8 cellular contexts compared by ENCODE assay signal in genomic region chr12:132560831-132561783, GRCh38. TPM values are rescaled to one million over a fixed set of nuclear protein-coding genes. Genes with fewer than 3 reads are reported as not detected.
DNase-seq lines count a peak whose midpoint lies in the region; ATAC-seq and TF ChIP-seq lines count a peak whose summit lies in the region.

No MANE protein-coding gene starts in this region.

- H3K4me3 Mint-ChIP-seq in HFFc6 (peak overlapping the region; percentile 55), mesothelial cell of epicardium (peak overlapping the region; percentile 81)

- no peaks in the 10 kb centered on the region for H3K27me3 ChIP-seq in BJ (ENCODE audit: control insufficient read depth, insufficient read depth, low read length)

- H3K4me1 Mint-ChIP-seq in HFFc6 (ENCODE audit: low read depth) (no peaks in the 10 kb centered on the region), mesothelial cell of epicardium (peaks cover 14% of the 10 kb centered on the region)

- H3K36me3 Mint-ChIP-seq in HFFc6 (ENCODE audit: low read depth) (no peaks in the 10 kb centered on the region; the same call in 1 of the 2 replicates), mesothelial cell of epicardium (peaks cover 5% of the 10 kb centered on the region)

- H3K27me3 Mint-ChIP-seq in HFFc6 (ENCODE audit: insufficient read depth), result peaks cover 4% of the 10 kb centered on the region
- no peaks in the 10 kb centered on the region for H3K27me3 Mint-ChIP-seq in mesothelial cell of epicardium (ENCODE audit: low read depth)

- no peaks in the 10 kb centered on the region for H3K36me3 ChIP-seq in BJ (ENCODE audit: control insufficient read depth, insufficient read depth, low read length)

- POLR2A ChIA-PET in BJ (lab: Charles Lee), result no interaction called here

- H3K27ac Mint-ChIP-seq in HFFc6, result no peak overlapping the region
- peak overlapping the region; percentile 47 for H3K27ac Mint-ChIP-seq in mesothelial cell of epicardium

- DNase-seq in BJ (ENCODE audit: low read depth), result no peak
- no peak for DNase-seq in HFFc6
- peak; percentile 88 for DNase-seq in NCI-H526 treated with DMSO at 0.1 percent for 48 hours (lab: John Stamatoyannopoulos, UW)
- peak; percentile 65 to 66 for DNase-seq in activated CD4-positive, alpha-beta T cell treated with anti-CD3 and anti-CD28 coated beads, Interleukin-2, amount 50 U/mL, for 24 hours (ENCODE audit: low read depth in 1 of 2, low spot score in 1 of 2)
- peak; percentile 66 for DNase-seq in effector CD4-positive, alpha-beta T cell
- DNase-seq in mesothelial cell of epicardium (ENCODE audit: low spot score in 2 of 2, unreplicated experiment in 2 of 2), result peak; percentile 70 to 85
- peak; percentile 88 for DNase-seq in stimulated activated CD8-positive, alpha-beta memory T cell treated with anti-CD3 and anti-CD28 coated beads, Interleukin-4, amount 100 ng/mL, for 48 hours

- no peak for ATAC-seq in HG03108 (IDR thresholded peaks at IDR 0.05; ENCODE audit: unreplicated experiment)

- peak overlapping the region; percentile 58 for H3K4me3 ChIP-seq in BJ (ENCODE audit: low read depth, low read length)

- TF ChIP-seq CTCF in BJ (IDR thresholded peaks at IDR 0.05; ENCODE audit: insufficient read depth, low read depth, low read length) (peak; percentile 80), HFFc6 (IDR thresholded peaks at IDR 0.05) (peak; percentile 86), mesothelial cell of epicardium (IDR thresholded peaks at IDR 0.05; ENCODE audit: unreplicated experiment) (peak; percentile 61)

- H3K9me3 Mint-ChIP-seq in HFFc6 (no peaks in the 10 kb centered on the region), mesothelial cell of epicardium (no peaks in the 10 kb centered on the region)

- CTCF ChIA-PET in BJ (lab: Yijun Ruan, JAX), result interaction anchor here (0.6 to 2.4 kb wide), 16 partner anchors 8 to 407 kb away, joined by 3 to 12 read pairs (median 3); no protein-coding TSS in a partner anchor

RNA-seq across cellular contexts. Expression of gene LRCOL1, which starts 49.3 kb away (rescaled TPM):
- 0.11 and 0.15 TPM in 2 replicates for polyA plus RNA-seq in BJ (2011; rRNA removed)
- not detected in 2 replicates for polyA minus RNA-seq in BJ (2011; rRNA and poly(A)+ RNA removed)
- total RNA-seq in HFFc6 (2021; fragmentation: NEBNext Ultra II Directional; extraction: Animal tissue kit (Norgen Biotek cat#: 25700)), result under 1 TPM; 0.23 to 1.00 (median 0.52) TPM
- not detected in 3 replicates for total RNA-seq in mesothelial cell of epicardium

RNA-seq across cellular contexts. Expression of gene P2RX2, which starts 57.5 kb away (rescaled TPM):
- not detected in 2 replicates for polyA plus RNA-seq in BJ (2011; rRNA removed)
- polyA minus RNA-seq in BJ (2011; rRNA and poly(A)+ RNA removed), result not detected in 2 replicates
- not detected for total RNA-seq in HFFc6 (2021; fragmentation: NEBNext Ultra II Directional; extraction: Animal tissue kit (Norgen Biotek cat#: 25700))
- total RNA-seq in mesothelial cell of epicardium, result 7.3 to 8.7 TPM (median 8.6 TPM) in 3 replicates

Comparison
In these comparisons a context has a peak if more than half of its experiments do, and no peak if none do; other contexts are left out.
1. DNase-seq: peak in NCI-H526 treated with DMSO at 0.1 percent for 48 hours (single experiment), activated CD4-positive, alpha-beta T cell treated with anti-CD3 and anti-CD28 coated beads, Interleukin-2, amount 50 U/mL, for 24 hours (2 of 2), effector CD4-positive, alpha-beta T cell (single experiment), mesothelial cell of epicardium (2 of 2) and stimulated activated CD8-positive, alpha-beta memory T cell treated with anti-CD3 and anti-CD28 coated beads, Interleukin-4, amount 100 ng/mL, for 48 hours (single experiment); none in BJ (single experiment) and HFFc6 (single experiment).
2. Peak in every context shown above with its lines, with median percentiles within 50 percentile points of each other: CTCF ChIP-seq.